Comparison of ENCODE assay signal across 9 cellular contexts in genomic region chr7:102412548-102412947, GRCh38. TPM values are rescaled to one million over a fixed set of nuclear protein-coding genes. Genes with fewer than 3 reads are reported as not detected.
DNase-seq lines count a peak whose midpoint lies in the region; ATAC-seq and TF ChIP-seq lines count a peak whose summit lies in the region.
"Had no signal": no experiment of that assay in that cellular context is flagged by ENCODE, and none has a peak within 500 bp of the region (broad histone marks: within the 10 kb centered on the region; RNA-seq: fewer than 3 reads in every experiment).

No MANE protein-coding gene starts in this region.

- H3K4me2 ChIP-seq in OCI-LY7 (ENCODE audit: low read length), result peak overlapping the region; percentile 18; the same call in 1 of the 2 replicates

- no peaks in the 10 kb centered on the region for H3K9me2 ChIP-seq in OCI-LY7 (ENCODE audit: insufficient read depth, low read length)

- H4K20me1 ChIP-seq in OCI-LY7 (ENCODE audit: insufficient read depth, low read length), result no peaks in the 10 kb centered on the region

- peaks cover 93% of the 10 kb centered on the region for H3K36me3 ChIP-seq in OCI-LY7 (ENCODE audit: insufficient read depth, low read length)
- H3K36me3 ChIP-seq in kidney epithelial cell (ENCODE audit: control insufficient read depth, insufficient read depth, low read length), result peaks cover 5% of the 10 kb centered on the region
- peaks cover 89% of the 10 kb centered on the region for H3K36me3 ChIP-seq in suprapubic skin

- H3K27ac ChIP-seq in OCI-LY7 (ENCODE audit: low read depth, low read length, poor library complexity, severe bottlenecking) (peak overlapping the region; percentile 15), suprapubic skin (no peak overlapping the region)

- H3K4me1 ChIP-seq in OCI-LY7 (ENCODE audit: insufficient read depth, low read length, poor library complexity, severe bottlenecking) (peaks cover 69% of the 10 kb centered on the region), suprapubic skin (no peaks in the 10 kb centered on the region)

- POLR2A ChIA-PET in OCI-LY7 (lab: Charles Lee), result interaction anchor here (0.7 to 1.3 kb wide), 4 partner anchors 13 to 54 kb away, joined by 3 to 6 read pairs (median 4); partner anchors contain the start of genes ALKBH4, LRWD1 and PRKRIP1

- WGBS in suprapubic skin, result 43% methylated on average over 6 of the region's 6 CpGs

- H3K4me3 ChIP-seq in OCI-LY7 (ENCODE audit: low read depth, low read length, poor library complexity, severe bottlenecking) (no peak overlapping the region), kidney epithelial cell (ENCODE audit: low read depth, low read length) (no peak overlapping the region), suprapubic skin (no peak overlapping the region)

- no TSS peak for BruUV-seq in OCI-LY7 (replicated peaks; lab: Mats Ljungman, UMichigan)

- H3K27me3 ChIP-seq in kidney epithelial cell (ENCODE audit: control insufficient read depth, insufficient read depth, low read length) (no peaks in the 10 kb centered on the region), suprapubic skin (no peaks in the 10 kb centered on the region)

- peaks cover 42% of the 10 kb centered on the region; the same call in 1 of the 2 replicates for H3K79me2 ChIP-seq in OCI-LY7 (ENCODE audit: insufficient read depth, low read depth, low read length)

- intact Hi-C loops in OCI-LY7 (cut with micrococcal nuclease; ENCODE audit: unreplicated experiment), result loop anchor here (1.0 kb wide), 3 partner anchors 13 to 38 kb away; no protein-coding TSS in a partner anchor

- H2AFZ ChIP-seq in OCI-LY7 (ENCODE audit: low read length), result no peak overlapping the region

- TF ChIP-seq CTCF in OCI-LY7 (conservative IDR thresholded peaks at IDR 0.05; ENCODE audit: low read length) (peak; percentile 85), kidney epithelial cell (IDR thresholded peaks at IDR 0.05; ENCODE audit: insufficient read depth, low read length, poor library complexity, severe bottlenecking) (peak; percentile 41), suprapubic skin (IDR thresholded peaks at IDR 0.05) (no peak)

- CTCF ChIA-PET in OCI-LY7 (lab: Charles Lee; ENCODE audit: unreplicated experiment), result interaction anchor here (1.0 to 1.8 kb wide), 4 partner anchors 13 to 37 kb away, joined by 3 to 7 read pairs (median 6); no protein-coding TSS in a partner anchor

- no peak for TF ChIP-seq POLR2A in suprapubic skin (IDR thresholded peaks at IDR 0.05)

- no peak for TF ChIP-seq EP300 in suprapubic skin (IDR thresholded peaks at IDR 0.05)

- H3K9me3 ChIP-seq in OCI-LY7 (ENCODE audit: low read length) (no peaks in the 10 kb centered on the region), suprapubic skin (no peaks in the 10 kb centered on the region)

- DNase-seq in activated CD8-positive, alpha-beta memory T cell treated with anti-CD3 and anti-CD28 coated beads for 24 hours, result peak; percentile 73
- no peak for DNase-seq in activated CD8-positive, alpha-beta memory T cell treated with anti-CD3 and anti-CD28 coated beads, Interleukin-2, amount 50 U/mL, for 48 hours
- DNase-seq in OCI-LY7 (ENCODE audit: low spot score) (peak; percentile 63), astrocyte of the hippocampus (ENCODE audit: low read depth, low spot score) (peak; percentile 61), kidney epithelial cell (ENCODE audit: low read depth) (no peak), suprapubic skin (ENCODE audit: low spot score in 2 of 2) (no peak), NCI-H2029 treated with DMSO at 0.1 percent for 48 hours (lab: John Stamatoyannopoulos, UW) (no peak)

- no peak for ATAC-seq in GM21423 (IDR thresholded peaks at IDR 0.05; ENCODE audit: unreplicated experiment)
- ATAC-seq: activated T-cell treated with anti-CD3 and anti-CD28 coated beads, Interleukin-2, amount 50 U/mL, for 72 hours had no signal

RNA-seq across cellular contexts. Expression of gene PRKRIP1, which starts 16.4 kb away (rescaled TPM):
- 47.1 and 60.7 TPM in 2 replicates for total RNA-seq in OCI-LY7 (2014; rRNA removed; shearing (Covaris generic))
- 42.5 and 48.2 TPM in 2 replicates for total RNA-seq in OCI-LY7 (2022)
- total RNA-seq in kidney epithelial cell, result 25.3 and 31.5 TPM in 2 replicates
- 10 to 100 TPM; 21.5 to 54.7 (median 23.3) TPM for total RNA-seq in suprapubic skin

RNA-seq across cellular contexts. Expression of gene ORAI2, which starts 20.8 kb away (rescaled TPM):
- total RNA-seq in OCI-LY7 (2014; rRNA removed; shearing (Covaris generic)), result 130 and 149 TPM in 2 replicates
- 230 and 263 TPM in 2 replicates for total RNA-seq in OCI-LY7 (2022)
- 47.2 and 56.2 TPM in 2 replicates for total RNA-seq in kidney epithelial cell
- total RNA-seq in suprapubic skin, result 1 to 10 TPM; 4.3 to 7.0 (median 5.0) TPM

RNA-seq across cellular contexts. Expression of gene ALKBH4, which starts 52.1 kb away (rescaled TPM):
- 17.5 and 23.6 TPM in 2 replicates for total RNA-seq in OCI-LY7 (2014; rRNA removed; shearing (Covaris generic))
- total RNA-seq in OCI-LY7 (2022) (12.1 and 13.3 TPM in 2 replicates), kidney epithelial cell (12.5 and 50.8 TPM in 2 replicates), suprapubic skin (10 to 100 TPM; 17.9 to 41.1 (median 26.7) TPM)

RNA-seq across cellular contexts. Expression of gene LRWD1, which starts 52.2 kb away (rescaled TPM):
- 63.1 and 68.2 TPM in 2 replicates for total RNA-seq in OCI-LY7 (2014; rRNA removed; shearing (Covaris generic))
- total RNA-seq in OCI-LY7 (2022), result 37.7 and 39.1 TPM in 2 replicates
- total RNA-seq in kidney epithelial cell, result 22.9 and 38.0 TPM in 2 replicates
- 10 to 100 TPM in 3 of 4 donors, 1 to 10 TPM in 1; 9.8 to 19.2 (median 16.4) TPM for total RNA-seq in suprapubic skin

RNA-seq across cellular contexts. Expression of gene SPDYE6, which starts 56.3 kb away (rescaled TPM):
- total RNA-seq in OCI-LY7 (2014; rRNA removed; shearing (Covaris generic)), result not detected in 2 replicates
- total RNA-seq in OCI-LY7 (2022) (not detected in 2 replicates), kidney epithelial cell (not detected in 2 replicates), suprapubic skin (not detected)
- total RNA-seq: activated T-cell treated with anti-CD3 and anti-CD28 coated beads, Interleukin-2, amount 50 U/mL, for 72 hours had no signal

Comparison
In these comparisons a context has a peak if more than half of its experiments do, and no peak if none do; other contexts are left out.
1. DNase-seq: peak in activated CD8-positive, alpha-beta memory T cell treated with anti-CD3 and anti-CD28 coated beads for 24 hours (single experiment), OCI-LY7 (single experiment) and astrocyte of the hippocampus (single experiment); none in activated CD8-positive, alpha-beta memory T cell treated with anti-CD3 and anti-CD28 coated beads, Interleukin-2, amount 50 U/mL, for 48 hours (single experiment), kidney epithelial cell (single experiment), suprapubic skin (0 of 2) and NCI-H2029 treated with DMSO at 0.1 percent for 48 hours (single experiment).
2. CTCF ChIP-seq: peak in OCI-LY7 (single experiment) and kidney epithelial cell (single experiment); none in suprapubic skin (0 of 2).